In the genomic region with DNA sequence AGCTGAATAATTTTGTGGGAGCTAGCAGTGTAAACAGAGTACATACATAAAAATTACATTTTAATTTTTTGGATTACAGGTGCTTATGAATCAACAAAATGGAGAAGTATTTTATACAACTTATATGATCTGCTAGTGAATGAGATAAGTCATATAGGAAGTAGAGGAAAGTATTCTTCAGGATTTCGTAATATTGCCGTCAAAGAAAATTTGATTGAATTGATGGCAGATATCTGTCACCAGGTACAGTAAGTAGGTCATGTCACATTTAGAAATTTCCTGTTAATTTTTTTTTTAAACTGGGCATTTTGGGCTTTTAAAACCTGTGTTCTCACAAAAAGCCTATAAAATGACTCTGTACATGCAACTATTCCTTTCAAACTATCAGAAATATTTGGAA, we compare ENCODE assay signal across 1 cellular context.
TF ChIP-seq lines count a peak whose summit lies in the region.

No MANE protein-coding gene starts in this region.

TF ChIP-seq in HepG2, 621 proteins besides CTCF, POLR2A, EP300 and RAD21:
- no peak for TF ChIP-seq DNMT1 (CRISPR knock-in tag; IDR thresholded peaks at IDR 0.05)
- TF ChIP-seq IRF2 (CRISPR knock-in tag; IDR thresholded peaks at IDR 0.05): no peak
- TF ChIP-seq CEBPB (IDR thresholded peaks at IDR 0.05; ENCODE audit: borderline replicate concordance, low read depth, low read length): peak; percentile 50; the same call in 1 of the 2 replicates
- TF ChIP-seq, protein P1, sequence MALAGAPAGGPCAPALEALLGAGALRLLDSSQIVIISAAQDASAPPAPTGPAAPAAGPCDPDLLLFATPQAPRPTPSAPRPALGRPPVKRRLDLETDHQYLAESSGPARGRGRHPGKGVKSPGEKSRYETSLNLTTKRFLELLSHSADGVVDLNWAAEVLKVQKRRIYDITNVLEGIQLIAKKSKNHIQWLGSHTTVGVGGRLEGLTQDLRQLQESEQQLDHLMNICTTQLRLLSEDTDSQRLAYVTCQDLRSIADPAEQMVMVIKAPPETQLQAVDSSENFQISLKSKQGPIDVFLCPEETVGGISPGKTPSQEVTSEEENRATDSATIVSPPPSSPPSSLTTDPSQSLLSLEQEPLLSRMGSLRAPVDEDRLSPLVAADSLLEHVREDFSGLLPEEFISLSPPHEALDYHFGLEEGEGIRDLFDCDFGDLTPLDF (CRISPR knock-in tag; IDR thresholded peaks at IDR 0.05): no peak
- TF ChIP-seq, protein P2, sequence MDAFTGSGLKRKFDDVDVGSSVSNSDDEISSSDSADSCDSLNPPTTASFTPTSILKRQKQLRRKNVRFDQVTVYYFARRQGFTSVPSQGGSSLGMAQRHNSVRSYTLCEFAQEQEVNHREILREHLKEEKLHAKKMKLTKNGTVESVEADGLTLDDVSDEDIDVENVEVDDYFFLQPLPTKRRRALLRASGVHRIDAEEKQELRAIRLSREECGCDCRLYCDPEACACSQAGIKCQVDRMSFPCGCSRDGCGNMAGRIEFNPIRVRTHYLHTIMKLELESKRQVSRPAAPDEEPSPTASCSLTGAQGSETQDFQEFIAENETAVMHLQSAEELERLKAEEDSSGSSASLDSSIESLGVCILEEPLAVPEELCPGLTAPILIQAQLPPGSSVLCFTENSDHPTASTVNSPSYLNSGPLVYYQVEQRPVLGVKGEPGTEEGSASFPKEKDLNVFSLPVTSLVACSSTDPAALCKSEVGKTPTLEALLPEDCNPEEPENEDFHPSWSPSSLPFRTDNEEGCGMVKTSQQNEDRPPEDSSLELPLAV (CRISPR knock-in tag; conservative IDR thresholded peaks at IDR 0.05; ENCODE audit: low read depth): no peak
- no peak for TF ChIP-seq CHD4 (IDR thresholded peaks at IDR 0.05; ENCODE audit: borderline replicate concordance, low read length)
- no peak for TF ChIP-seq ZNF136 (CRISPR knock-in tag; IDR thresholded peaks at IDR 0.05; ENCODE audit: low read depth)
- no peak for TF ChIP-seq ZFP37 (CRISPR knock-in tag; IDR thresholded peaks at IDR 0.05; ENCODE audit: borderline replicate concordance)
TF ChIP-seq in HepG2: peak in this region for 1.
